Comparison of ENCODE assay signal across 6 cellular contexts in genomic region chr15:75641603-75642002, GRCh38.
"Had no signal": no experiment of that assay in that cellular context is flagged by ENCODE, and none has a peak within 500 bp of the region (broad histone marks: within the 10 kb centered on the region; RNA-seq: fewer than 3 reads in every experiment).

No MANE protein-coding gene starts in this region.

- H3K27ac ChIP-seq: foreskin keratinocyte had no signal

- H3K27me3 ChIP-seq: foreskin keratinocyte, heart left ventricle, stomach had no signal

- H3K36me3 ChIP-seq: left lung, thoracic aorta had no signal

- H3K9me3 ChIP-seq: heart left ventricle, left lung, stomach, thoracic aorta had no signal

- ATAC-seq: foreskin keratinocyte, heart left ventricle had no signal

- DNase-seq: foreskin keratinocyte, heart left ventricle, left lung, mesenchymal stem cell, stomach had no signal
